ENCODE assay signal across 11 cellular contexts in the genomic region with DNA sequence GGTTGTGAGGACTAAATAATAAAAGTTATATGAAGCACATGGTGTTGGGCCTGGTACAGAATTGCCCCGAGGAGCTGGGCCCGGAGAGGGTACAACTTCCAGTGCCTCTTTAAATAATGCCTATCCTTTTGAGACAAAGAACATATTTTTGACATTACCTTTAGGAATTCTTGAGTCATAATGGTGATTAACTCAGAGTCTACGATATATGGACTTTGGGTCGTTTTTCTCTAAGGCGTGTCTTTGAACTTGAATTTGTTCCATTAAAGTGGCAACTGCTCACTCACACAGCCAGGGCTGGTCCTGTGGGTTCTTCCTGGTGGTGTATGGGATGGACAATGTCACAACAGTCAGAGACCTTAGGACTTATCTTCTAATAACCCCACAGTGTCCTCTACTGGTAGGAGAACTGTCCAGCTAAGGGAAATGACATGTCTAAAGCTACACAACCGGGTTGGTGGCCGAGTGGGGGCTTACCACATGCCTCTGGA.
DNase-seq lines count a peak whose midpoint lies in the region; ATAC-seq and TF ChIP-seq lines count a peak whose summit lies in the region.
"Had no signal": no experiment of that assay in that cellular context is flagged by ENCODE, and none has a peak within 500 bp of the region (broad histone marks: within the 10 kb centered on the region; RNA-seq: fewer than 3 reads in every experiment).

No MANE protein-coding gene starts in this region.

- H3K4me3 Mint-ChIP-seq in osteocyte (ENCODE audit: unreplicated experiment): no peak overlapping the region
- H3K4me3 Mint-ChIP-seq: activated naive CD8-positive, alpha-beta T cell treated with anti-CD3 and anti-CD28 coated beads, Interleukin-2, amount 10 ng/mL, durations not matched to agents 7 days and 5 days; GM23338; neural crest cell had no signal

- H3K9me3 ChIP-seq in ovary: no peaks in the 10 kb centered on the region

- no peak for TF ChIP-seq EP300 in ovary (IDR thresholded peaks at IDR 0.05)

- H3K27ac ChIP-seq in ovary: no peak overlapping the region

- 70 to 77% (median 74%) methylated on average over 7 of the region's 7 CpGs for WGBS in ovary, 3 donors

- no peaks in the 10 kb centered on the region for H3K36me3 Mint-ChIP-seq in osteocyte (ENCODE audit: unreplicated experiment)
- no peaks in the 10 kb centered on the region for H3K36me3 Mint-ChIP-seq in activated naive CD4-positive, alpha-beta T cell treated with anti-CD3 and anti-CD28 coated beads, Interleukin-2, amount 50 U/mL, for 72 hours
- H3K36me3 Mint-ChIP-seq: activated naive CD8-positive, alpha-beta T cell treated with anti-CD3 and anti-CD28 coated beads, Interleukin-2, amount 10 ng/mL, durations not matched to agents 7 days and 5 days had no signal

- H3K27me3 Mint-ChIP-seq in osteocyte (ENCODE audit: unreplicated experiment): no peaks in the 10 kb centered on the region

- TF ChIP-seq POLR2A in ovary (IDR thresholded peaks at IDR 0.05): no peak

- H3K4me1 ChIP-seq in ovary (ENCODE audit: insufficient read depth): peaks cover 5% of the 10 kb centered on the region

- H3K9me3 Mint-ChIP-seq in osteocyte (ENCODE audit: unreplicated experiment): no peaks in the 10 kb centered on the region
- H3K9me3 Mint-ChIP-seq in activated naive CD4-positive, alpha-beta T cell treated with anti-CD3 and anti-CD28 coated beads, Interleukin-2, amount 50 U/mL, for 72 hours: peaks cover 0 to 3% of the 10 kb centered on the region in 2 donors
- H3K9me3 Mint-ChIP-seq: activated naive CD8-positive, alpha-beta T cell treated with anti-CD3 and anti-CD28 coated beads, Interleukin-2, amount 10 ng/mL, durations not matched to agents 7 days and 5 days; GM23338 had no signal

- intact Hi-C loops in ovary (cut with DNase I): no loop called here

- no peak overlapping the region for H3K4me3 ChIP-seq in GM06990 (replicated peaks; ENCODE audit: low read depth, low read length)
- H3K4me3 ChIP-seq in ovary: no peak overlapping the region
- H3K4me3 ChIP-seq: GM23338 had no signal

- H3K4me1 Mint-ChIP-seq in osteocyte (ENCODE audit: unreplicated experiment): peaks cover 35% of the 10 kb centered on the region
- H3K4me1 Mint-ChIP-seq: activated naive CD8-positive, alpha-beta T cell treated with anti-CD3 and anti-CD28 coated beads, Interleukin-2, amount 10 ng/mL, durations not matched to agents 7 days and 5 days; neural crest cell had no signal

- peak overlapping the region; percentile 65 for H3K27ac Mint-ChIP-seq in osteocyte (ENCODE audit: unreplicated experiment)
- H3K27ac Mint-ChIP-seq in activated naive CD4-positive, alpha-beta T cell treated with anti-CD3 and anti-CD28 coated beads, Interleukin-2, amount 50 U/mL, for 72 hours: no peak overlapping the region
- H3K27ac Mint-ChIP-seq: activated naive CD8-positive, alpha-beta T cell treated with anti-CD3 and anti-CD28 coated beads, Interleukin-2, amount 10 ng/mL, durations not matched to agents 7 days and 5 days; GM23338 had no signal

- TF ChIP-seq CTCF in GM06990 (IDR thresholded peaks at IDR 0.05; ENCODE audit: insufficient read depth, low read length, poor library complexity, severe bottlenecking) (peak; percentile 11), osteocyte (IDR thresholded peaks at IDR 0.05) (peak; percentile 34), ovary (IDR thresholded peaks at IDR 0.05) (no peak)

- no peaks in the 10 kb centered on the region for H3K36me3 ChIP-seq in GM06990 (ENCODE audit: control insufficient read depth, insufficient read depth, low read length)
- no peaks in the 10 kb centered on the region for H3K36me3 ChIP-seq in ovary

- H3K27me3 ChIP-seq in GM06990 (replicated peaks; ENCODE audit: control insufficient read depth, insufficient read depth, low read length) (no peaks in the 10 kb centered on the region; the same call in none of the 2 replicates), ovary (no peaks in the 10 kb centered on the region)

- no peak for DNase-seq in GM06990 (ENCODE audit: extremely low read depth, insufficient read length)
- peak; percentile 68 for DNase-seq in OCI-M1 (lab: John Stamatoyannopoulos, UW)
- DNase-seq in dermis blood vessel endothelial cell: peak; percentile 44
- no peak for DNase-seq in osteocyte (ENCODE audit: extremely low spot score, unreplicated experiment)
- DNase-seq in ovary: no peak
- no peak for DNase-seq in activated naive CD4-positive, alpha-beta T cell treated with anti-CD3 and anti-CD28 coated beads, Interleukin-2, amount 50 U/mL, for 72 hours (ENCODE audit: low spot score in 2 of 2)
- no peak for DNase-seq in DMS153 (lab: John Stamatoyannopoulos, UW)
- DNase-seq: activated naive CD8-positive, alpha-beta T cell treated with anti-CD3 and anti-CD28 coated beads, Interleukin-2, amount 10 ng/mL, durations not matched to agents 7 days and 5 days had no signal

- ATAC-seq in GM21367 (IDR thresholded peaks at IDR 0.05; ENCODE audit: unreplicated experiment): no peak
- no peak for ATAC-seq in activated naive CD4-positive, alpha-beta T cell treated with anti-CD3 and anti-CD28 coated beads, Interleukin-2, amount 50 U/mL, for 72 hours
- ATAC-seq: GM23338 had no signal

Comparison
In these comparisons a context has a peak if more than half of its experiments do, and no peak if none do; other contexts are left out.
1. DNase-seq: peak in OCI-M1 (single experiment) and dermis blood vessel endothelial cell (single experiment); none in GM06990 (single experiment), osteocyte (single experiment), ovary (0 of 5), activated naive CD4-positive, alpha-beta T cell treated with anti-CD3 and anti-CD28 coated beads, Interleukin-2, amount 50 U/mL, for 72 hours (0 of 2) and DMS153 (single experiment).
2. CTCF ChIP-seq: peak in GM06990 (single experiment) and osteocyte (single experiment); none in ovary (0 of 3).